8 cellular contexts compared by ENCODE assay signal in genomic region chr7:26688936-26689506, GRCh38.
DNase-seq lines count a peak whose midpoint lies in the region; ATAC-seq and TF ChIP-seq lines count a peak whose summit lies in the region.
"Had no signal": no experiment of that assay in that cellular context is flagged by ENCODE, and none has a peak within 500 bp of the region (broad histone marks: within the 10 kb centered on the region; RNA-seq: fewer than 3 reads in every experiment).

No MANE protein-coding gene starts in this region.

- ATAC-seq in GM19351 (IDR thresholded peaks at IDR 0.05; ENCODE audit: unreplicated experiment) (peak; percentile 90), HG02943 (IDR thresholded peaks at IDR 0.05; ENCODE audit: low read depth, unreplicated experiment) (peak; percentile 76)

- no peaks in the 10 kb centered on the region for H3K79me2 ChIP-seq in OCI-LY3 (ENCODE audit: low read length)

- intact Hi-C loops in transverse colon (cut with DNase I; ENCODE audit: low total_unique reads) = no loop called here

- no peaks in the 10 kb centered on the region for H3K36me3 ChIP-seq in OCI-LY3 (replicated peaks; ENCODE audit: low read depth, low read length)
- H3K36me3 ChIP-seq in transverse colon = no peaks in the 10 kb centered on the region

- 41 to 46% methylated on average over 3 to 4 of the region's 4 CpGs for WGBS in transverse colon (ENCODE audit: low coverage in 1 of 2), 2 donors

- no peaks in the 10 kb centered on the region for H3K27me3 ChIP-seq in OCI-LY3 (ENCODE audit: low read depth, low read length)
- H3K27me3 ChIP-seq in transverse colon = no peaks in the 10 kb centered on the region

- TF ChIP-seq EP300 in transverse colon (IDR thresholded peaks at IDR 0.05; ENCODE audit: low read depth) = no peak

- no peak overlapping the region for H3K9ac ChIP-seq in OCI-LY3 (ENCODE audit: low read length)

- H3K4me1 ChIP-seq in OCI-LY3 (ENCODE audit: low read length) (peaks cover 33% of the 10 kb centered on the region), transverse colon (peaks cover 0 to 42% (median 10%) of the 10 kb centered on the region in 4 donors)

- DNase-seq in transverse colon (no peak), islet precursor cell (no peak), HPDE6-E6E7 (ENCODE audit: extremely low spot score) (no peak), GM19238 (ENCODE audit: insufficient read length, low spot score) (no peak)
- DNase-seq: NCI-H1930 had no signal

- H3K4me3 ChIP-seq in OCI-LY3 (ENCODE audit: low read length) (no peak overlapping the region), transverse colon (no peak overlapping the region)

- in situ Hi-C loops in transverse colon (cut with MboI; ENCODE audit: low pct_ligation_motif_present in 1 of 4, low pct_unique_long_range_greater_than_20kb in 1 of 4, low sequenced_read_pairs in 3 of 4) = no loop called here

- no peak overlapping the region for H2AFZ ChIP-seq in OCI-LY3 (ENCODE audit: low read depth, low read length)

- peak overlapping the region; percentile 47 for H3K4me2 ChIP-seq in OCI-LY3 (ENCODE audit: low read length)

- TF ChIP-seq CTCF in OCI-LY3 (IDR thresholded peaks at IDR 0.05; ENCODE audit: low read depth, low read length) (no peak), transverse colon (IDR thresholded peaks at IDR 0.05) (no peak)

- H3K9me3 ChIP-seq in OCI-LY3 (ENCODE audit: insufficient read depth, low read length) (no peaks in the 10 kb centered on the region), transverse colon (no peaks in the 10 kb centered on the region)

- peak overlapping the region; percentile 33; the same call in 1 of the 2 replicates for H3K27ac ChIP-seq in OCI-LY3 (ENCODE audit: low read length)
- peak overlapping the region; percentile 13 to 60 (median 36) for H3K27ac ChIP-seq in transverse colon

- TF ChIP-seq POLR2A in transverse colon (IDR thresholded peaks at IDR 0.05) = no peak

- H4K20me1 ChIP-seq in OCI-LY3 (ENCODE audit: insufficient read depth, low read length) = 0 out of 2 replicates have a peak, but pooled peaks cover 5% of the 10 kb centered on the region
